In the genomic region with DNA sequence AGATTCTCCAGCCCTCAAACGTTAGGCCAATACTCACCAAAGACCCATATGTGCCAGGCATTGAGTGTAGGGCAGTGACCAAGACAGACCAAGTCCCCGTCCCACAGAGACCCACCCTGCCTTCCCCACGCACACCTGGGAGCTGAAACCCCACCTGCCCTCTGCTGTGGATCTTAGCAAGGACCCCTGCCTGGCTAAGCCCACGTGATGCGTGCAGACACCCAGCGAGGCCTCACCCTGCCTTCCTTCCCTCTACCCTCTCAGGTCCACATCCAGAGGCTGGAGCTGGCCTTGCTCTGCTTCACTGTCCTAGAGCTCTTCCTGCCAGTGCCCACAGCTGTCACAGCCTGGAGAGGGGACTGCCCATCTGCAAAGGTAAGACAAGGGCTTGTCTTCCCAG, we compare ENCODE assay signal across 1 cellular context.
TF ChIP-seq lines count a peak whose summit lies in the region.

No MANE protein-coding gene starts in this region.

TF ChIP-seq in IMR-90, 13 proteins besides CTCF, POLR2A, EP300 and RAD21:
- TF ChIP-seq RCOR1 (IDR thresholded peaks at IDR 0.05; ENCODE audit: insufficient replicate concordance, low read length) (no peak), FOS (IDR thresholded peaks at IDR 0.05; ENCODE audit: low read depth, low read length) (no peak), SMC3 (IDR thresholded peaks at IDR 0.05; ENCODE audit: low read depth, low read length) (no peak), MAZ (IDR thresholded peaks at IDR 0.05; ENCODE audit: borderline replicate concordance, low read depth, low read length) (no peak), CHD1 (IDR thresholded peaks at IDR 0.05; ENCODE audit: low read depth, low read length) (no peak), MAFK (IDR thresholded peaks at IDR 0.05; ENCODE audit: low read depth, low read length) (no peak), BHLHE40 (IDR thresholded peaks at IDR 0.05; ENCODE audit: low read depth, low read length) (no peak), CEBPB (IDR thresholded peaks at IDR 0.05; ENCODE audit: low read depth, low read length) (no peak), MXI1 (IDR thresholded peaks at IDR 0.05; ENCODE audit: borderline replicate concordance, low read depth, low read length) (no peak), RFX5 (IDR thresholded peaks at IDR 0.05; ENCODE audit: low read depth, low read length) (no peak), NFE2L2 (IDR thresholded peaks at IDR 0.05; ENCODE audit: low read depth, low read length) (no peak)
- TF ChIP-seq, protein P1, sequence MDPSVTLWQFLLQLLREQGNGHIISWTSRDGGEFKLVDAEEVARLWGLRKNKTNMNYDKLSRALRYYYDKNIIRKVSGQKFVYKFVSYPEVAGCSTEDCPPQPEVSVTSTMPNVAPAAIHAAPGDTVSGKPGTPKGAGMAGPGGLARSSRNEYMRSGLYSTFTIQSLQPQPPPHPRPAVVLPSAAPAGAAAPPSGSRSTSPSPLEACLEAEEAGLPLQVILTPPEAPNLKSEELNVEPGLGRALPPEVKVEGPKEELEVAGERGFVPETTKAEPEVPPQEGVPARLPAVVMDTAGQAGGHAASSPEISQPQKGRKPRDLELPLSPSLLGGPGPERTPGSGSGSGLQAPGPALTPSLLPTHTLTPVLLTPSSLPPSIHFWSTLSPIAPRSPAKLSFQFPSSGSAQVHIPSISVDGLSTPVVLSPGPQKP (IDR thresholded peaks at IDR 0.05; ENCODE audit: borderline replicate concordance, low read depth, low read length): no peak
- TF ChIP-seq, protein P2, sequence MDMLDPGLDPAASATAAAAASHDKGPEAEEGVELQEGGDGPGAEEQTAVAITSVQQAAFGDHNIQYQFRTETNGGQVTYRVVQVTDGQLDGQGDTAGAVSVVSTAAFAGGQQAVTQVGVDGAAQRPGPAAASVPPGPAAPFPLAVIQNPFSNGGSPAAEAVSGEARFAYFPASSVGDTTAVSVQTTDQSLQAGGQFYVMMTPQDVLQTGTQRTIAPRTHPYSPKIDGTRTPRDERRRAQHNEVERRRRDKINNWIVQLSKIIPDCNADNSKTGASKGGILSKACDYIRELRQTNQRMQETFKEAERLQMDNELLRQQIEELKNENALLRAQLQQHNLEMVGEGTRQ (IDR thresholded peaks at IDR 0.05; ENCODE audit: low read depth, low read length): no peak
TF ChIP-seq in IMR-90: peak in this region for 0.
